16 cellular contexts compared by ENCODE assay signal in the genomic region with DNA sequence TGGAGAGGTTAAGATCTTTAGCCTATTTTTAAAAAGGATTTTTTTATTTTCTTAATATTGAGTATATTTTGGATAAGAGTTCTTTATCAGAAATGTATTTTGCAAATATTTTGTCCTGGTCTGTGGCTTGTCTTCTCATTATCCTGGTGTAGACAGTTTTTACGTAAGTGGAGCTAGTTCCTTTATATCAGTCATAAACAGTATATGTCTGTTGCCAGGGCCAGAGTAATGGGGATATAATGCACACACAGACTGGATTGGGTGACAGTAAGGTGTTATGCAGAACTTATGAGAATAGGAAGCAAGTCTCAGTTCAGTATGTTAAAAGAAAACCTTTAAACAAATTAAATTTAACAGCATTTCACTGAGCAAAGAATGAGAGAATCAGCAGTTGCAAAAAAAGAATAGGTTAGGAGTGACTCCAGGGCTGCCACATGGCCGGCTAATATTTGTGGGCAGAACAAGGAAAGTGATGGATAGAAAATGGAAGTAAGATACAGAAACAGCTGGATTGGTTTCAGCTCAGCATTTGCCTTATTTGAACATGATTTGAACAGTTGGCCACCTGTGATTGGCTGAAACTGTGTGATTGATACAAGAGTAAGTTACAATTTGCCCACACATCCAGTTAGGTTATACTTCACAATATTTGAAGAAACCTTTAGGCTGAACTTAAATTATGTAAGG.
DNase-seq lines count a peak whose midpoint lies in the region; ATAC-seq and TF ChIP-seq lines count a peak whose summit lies in the region.
"Had no signal": no experiment of that assay in that cellular context is flagged by ENCODE, and none has a peak within 500 bp of the region (broad histone marks: within the 10 kb centered on the region; RNA-seq: fewer than 3 reads in every experiment).

No MANE protein-coding gene starts in this region.

- no peak overlapping the region for H3K4me3 Mint-ChIP-seq in activated CD8-positive, alpha-beta T cell treated with anti-CD3 and anti-CD28 coated beads for 36 hours
- H3K4me3 Mint-ChIP-seq in activated CD8-positive, alpha-beta T cell treated with anti-CD3 and anti-CD28 coated beads, Interleukin-2, amount 10 ng/mL, durations not matched to agents 7 days and 5 days, result no peak overlapping the region
- no peak overlapping the region for H3K4me3 Mint-ChIP-seq in naive thymus-derived CD4-positive, alpha-beta T cell

- H3K9me3 Mint-ChIP-seq in activated CD8-positive, alpha-beta T cell treated with anti-CD3 and anti-CD28 coated beads for 36 hours, result no peaks in the 10 kb centered on the region
- no peaks in the 10 kb centered on the region for H3K9me3 Mint-ChIP-seq in activated CD8-positive, alpha-beta T cell treated with anti-CD3 and anti-CD28 coated beads, Interleukin-2, amount 10 ng/mL, durations not matched to agents 7 days and 5 days (ENCODE audit: insufficient read depth)
- H3K9me3 Mint-ChIP-seq in naive thymus-derived CD4-positive, alpha-beta T cell, result peaks cover 0 to 1% (median 0%) of the 10 kb centered on the region in 11 donors

- no peaks in the 10 kb centered on the region for H3K27me3 ChIP-seq in naive thymus-derived CD4-positive, alpha-beta T cell (ENCODE audit: control insufficient read depth in 2 of 2, insufficient read depth in 2 of 2, low read length in 2 of 2)
- H3K27me3 ChIP-seq: MG63 had no signal

- no peak overlapping the region for H3K4me3 ChIP-seq in naive thymus-derived CD4-positive, alpha-beta T cell (ENCODE audit: low read length)
- H3K4me3 ChIP-seq: A549, lung, MG63 had no signal

- CTCF ChIA-PET in activated CD8-positive, alpha-beta T cell treated with anti-CD3 and anti-CD28 coated beads for 36 hours (lab: Charles Lee), result interaction anchor here (0.9 to 2.5 kb wide), 6 partner anchors 14 to 296 kb away, joined by 3 to 8 read pairs (median 4); no protein-coding TSS in a partner anchor
- CTCF ChIA-PET in activated CD8-positive, alpha-beta T cell treated with anti-CD3 and anti-CD28 coated beads, Interleukin-2, amount 10 ng/mL, durations not matched to agents 7 days and 5 days (lab: Charles Lee), result interaction anchor here (1.1 to 2.0 kb wide), 4 partner anchors 14 to 178 kb away, joined by 3 to 11 read pairs (median 5); no protein-coding TSS in a partner anchor
- CTCF ChIA-PET in naive thymus-derived CD4-positive, alpha-beta T cell (lab: Charles Lee), result interaction anchor here (0.6 to 1.6 kb wide), 5 partner anchors 9 to 296 kb away, joined by 3 to 5 read pairs (median 3); no protein-coding TSS in a partner anchor

- H3K36me3 Mint-ChIP-seq in activated CD8-positive, alpha-beta T cell treated with anti-CD3 and anti-CD28 coated beads for 36 hours (ENCODE audit: low read depth), result no peaks in the 10 kb centered on the region
- no peaks in the 10 kb centered on the region for H3K36me3 Mint-ChIP-seq in activated CD8-positive, alpha-beta T cell treated with anti-CD3 and anti-CD28 coated beads, Interleukin-2, amount 10 ng/mL, durations not matched to agents 7 days and 5 days (ENCODE audit: low read depth)
- H3K36me3 Mint-ChIP-seq in naive thymus-derived CD4-positive, alpha-beta T cell, result no peaks in the 10 kb centered on the region

- TF ChIP-seq CTCF in activated CD8-positive, alpha-beta T cell treated with anti-CD3 and anti-CD28 coated beads for 36 hours (IDR thresholded peaks at IDR 0.05), result no peak

- H3K4me1 Mint-ChIP-seq in activated CD8-positive, alpha-beta T cell treated with anti-CD3 and anti-CD28 coated beads for 36 hours (ENCODE audit: low read depth), result peaks cover 10% of the 10 kb centered on the region
- H3K4me1 Mint-ChIP-seq in activated CD8-positive, alpha-beta T cell treated with anti-CD3 and anti-CD28 coated beads, Interleukin-2, amount 10 ng/mL, durations not matched to agents 7 days and 5 days (ENCODE audit: low read depth), result peaks cover 17% of the 10 kb centered on the region
- peaks cover 0 to 12% (median 0%) of the 10 kb centered on the region in 7 donors for H3K4me1 Mint-ChIP-seq in naive thymus-derived CD4-positive, alpha-beta T cell

- peak overlapping the region; percentile 17 for H3K27ac Mint-ChIP-seq in activated CD8-positive, alpha-beta T cell treated with anti-CD3 and anti-CD28 coated beads for 36 hours
- no peak overlapping the region for H3K27ac Mint-ChIP-seq in activated CD8-positive, alpha-beta T cell treated with anti-CD3 and anti-CD28 coated beads, Interleukin-2, amount 10 ng/mL, durations not matched to agents 7 days and 5 days
- H3K27ac Mint-ChIP-seq in naive thymus-derived CD4-positive, alpha-beta T cell, result no peak overlapping the region

- intact Hi-C loops in activated CD8-positive, alpha-beta T cell treated with anti-CD3 and anti-CD28 coated beads for 36 hours (cut with micrococcal nuclease), result no loop called here
- intact Hi-C loops in naive thymus-derived CD4-positive, alpha-beta T cell (cut with micrococcal nuclease), result loop anchor here in 1 of 2 donors (10.0 kb wide), 1 partner anchor 392 kb away; no protein-coding TSS in a partner anchor

- H3K9me3 ChIP-seq in naive thymus-derived CD4-positive, alpha-beta T cell (ENCODE audit: control insufficient read depth in 2 of 3, low read length in 3 of 3), result no peaks in the 10 kb centered on the region
- H3K9me3 ChIP-seq: A549, MG63, SK-N-SH had no signal

- peak; percentile 13 for DNase-seq in activated CD8-positive, alpha-beta T cell treated with anti-CD3 and anti-CD28 coated beads for 36 hours
- DNase-seq in activated CD8-positive, alpha-beta T cell treated with anti-CD3 and anti-CD28 coated beads, Interleukin-2, amount 10 ng/mL, durations not matched to agents 7 days and 5 days, result no peak
- no peak for DNase-seq in naive thymus-derived CD4-positive, alpha-beta T cell
- DNase-seq in NCI-H774 (lab: John Stamatoyannopoulos, UW), result no peak
- no peak for DNase-seq in activated T-cell treated with anti-CD3 and anti-CD28 coated beads, Interleukin-2, amount 50 U/mL, for 48 hours
- DNase-seq: activated CD4-positive, CD25-positive, alpha-beta regulatory T cell treated with anti-CD3 and anti-CD28 coated beads, Interleukin-2, amount 50 U/mL, for 72 hours; activated gamma-delta T cell; erythroblast; hippocampal formation; MG63; SK-N-SH had no signal

- POLR2A ChIA-PET in activated CD8-positive, alpha-beta T cell treated with anti-CD3 and anti-CD28 coated beads for 36 hours (lab: Charles Lee), result interaction anchor here (1.1 kb wide), 1 partner anchor 293 kb away, joined by 3 read pairs; no protein-coding TSS in a partner anchor
- POLR2A ChIA-PET in activated CD8-positive, alpha-beta T cell treated with anti-CD3 and anti-CD28 coated beads, Interleukin-2, amount 10 ng/mL, durations not matched to agents 7 days and 5 days (lab: Charles Lee), result no interaction called here
- POLR2A ChIA-PET in naive thymus-derived CD4-positive, alpha-beta T cell (lab: Charles Lee), result interaction anchor here (0.6 kb wide), 1 partner anchor 1402 kb away, joined by 3 read pairs; no protein-coding TSS in a partner anchor

- peak; percentile 64 for ATAC-seq in activated CD8-positive, alpha-beta T cell treated with anti-CD3 and anti-CD28 coated beads for 36 hours
- no peak for ATAC-seq in activated CD8-positive, alpha-beta T cell treated with anti-CD3 and anti-CD28 coated beads, Interleukin-2, amount 10 ng/mL, durations not matched to agents 7 days and 5 days
- ATAC-seq in GM21723 (IDR thresholded peaks at IDR 0.05; ENCODE audit: unreplicated experiment), result peak; percentile 42
- ATAC-seq in HG03342 (IDR thresholded peaks at IDR 0.05; ENCODE audit: unreplicated experiment), result peak; percentile 29
- peak; percentile 45 for ATAC-seq in naive thymus-derived CD4-positive, alpha-beta T cell
- no peak for ATAC-seq in GM18520 (IDR thresholded peaks at IDR 0.05; ENCODE audit: unreplicated experiment)
- ATAC-seq: A549 had no signal

- no peaks in the 10 kb centered on the region for H3K36me3 ChIP-seq in naive thymus-derived CD4-positive, alpha-beta T cell (ENCODE audit: control insufficient read depth in 2 of 3, insufficient read depth in 3 of 3, low read length in 3 of 3)
- H3K36me3 ChIP-seq: MG63 had no signal

- no peak overlapping the region for H3K27ac ChIP-seq in naive thymus-derived CD4-positive, alpha-beta T cell (ENCODE audit: low read depth, low read length)
- H3K27ac ChIP-seq: A549 had no signal

- H3K4me1 ChIP-seq in naive thymus-derived CD4-positive, alpha-beta T cell (ENCODE audit: control insufficient read depth in 2 of 2, insufficient read depth in 2 of 2, low read length in 2 of 2), result no peaks in the 10 kb centered on the region

- peaks cover 9% of the 10 kb centered on the region for H3K27me3 Mint-ChIP-seq in activated CD8-positive, alpha-beta T cell treated with anti-CD3 and anti-CD28 coated beads for 36 hours
- peaks cover 15% of the 10 kb centered on the region for H3K27me3 Mint-ChIP-seq in activated CD8-positive, alpha-beta T cell treated with anti-CD3 and anti-CD28 coated beads, Interleukin-2, amount 10 ng/mL, durations not matched to agents 7 days and 5 days (ENCODE audit: low read depth)
- H3K27me3 Mint-ChIP-seq in naive thymus-derived CD4-positive, alpha-beta T cell, result peaks cover 4 to 20% (median 7%) of the 10 kb centered on the region in 5 donors

Comparison
In these comparisons a context has a peak if more than half of its experiments do, and no peak if none do; other contexts are left out.
1. ATAC-seq: peak in activated CD8-positive, alpha-beta T cell treated with anti-CD3 and anti-CD28 coated beads for 36 hours (single experiment), GM21723 (single experiment), HG03342 (single experiment) and naive thymus-derived CD4-positive, alpha-beta T cell (single experiment); none in activated CD8-positive, alpha-beta T cell treated with anti-CD3 and anti-CD28 coated beads, Interleukin-2, amount 10 ng/mL, durations not matched to agents 7 days and 5 days (single experiment) and GM18520 (single experiment).